In the genomic region with DNA sequence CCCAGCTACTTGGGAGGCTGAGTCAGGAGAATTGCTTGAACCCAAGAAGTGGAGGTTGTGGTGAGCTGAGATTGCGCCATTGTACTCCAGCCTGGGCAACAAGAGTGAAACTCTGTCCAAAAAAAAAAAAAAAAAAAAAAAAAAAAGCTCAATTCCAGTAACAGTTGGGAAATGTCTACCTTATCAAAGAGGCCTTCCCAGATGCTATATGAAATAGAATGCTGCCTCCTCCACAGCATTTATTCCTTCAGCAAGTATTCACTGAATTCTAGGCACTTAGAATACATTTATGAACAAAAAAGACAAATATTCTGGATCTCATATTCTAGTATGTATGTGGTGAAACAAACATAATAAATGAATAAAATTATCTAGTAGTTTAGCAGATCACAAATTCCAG, we compare ENCODE assay signal across 36 cellular contexts. TPM values are rescaled to one million over a fixed set of nuclear protein-coding genes. Genes with fewer than 3 reads are reported as not detected.
DNase-seq lines count a peak whose midpoint lies in the region; ATAC-seq and TF ChIP-seq lines count a peak whose summit lies in the region.
"Had no signal": no experiment of that assay in that cellular context is flagged by ENCODE, and none has a peak within 500 bp of the region (broad histone marks: within the 10 kb centered on the region; RNA-seq: fewer than 3 reads in every experiment).

No MANE protein-coding gene starts in this region.

- no peak overlapping the region for H3K4me3 Mint-ChIP-seq in activated T-helper 1 cell treated with anti-CD3 and anti-CD28 coated beads, Interleukin-12 subunit alpha, Interleukin-12 subunit beta, Interleukin-2, Interleukin-4 antibody, amounts not matched to agents 30 ng/mL and 10 ng/mL and 1 ng/mL, durations not matched to agents 14 hours and 24 hours and 36 hours
- H3K4me3 Mint-ChIP-seq: B cell; CD4-positive, alpha-beta memory T cell; CD4-positive, alpha-beta T cell; CD4-positive, CD25-positive, alpha-beta regulatory T cell; CD8-positive, alpha-beta memory T cell; CD8-positive, alpha-beta T cell had no signal

- intact Hi-C loops in activated T-helper 1 cell treated with anti-CD3 and anti-CD28 coated beads, Interleukin-12 subunit alpha, Interleukin-12 subunit beta, Interleukin-2, Interleukin-4 antibody, amounts not matched to agents 30 ng/mL and 10 ng/mL and 1 ng/mL, durations not matched to agents 14 hours and 24 hours and 36 hours (cut with micrococcal nuclease) = no loop called here

- peaks cover 15% of the 10 kb centered on the region for H3K27me3 Mint-ChIP-seq in activated T-helper 1 cell treated with anti-CD3 and anti-CD28 coated beads, Interleukin-12 subunit alpha, Interleukin-12 subunit beta, Interleukin-2, Interleukin-4 antibody, amounts not matched to agents 30 ng/mL and 10 ng/mL and 1 ng/mL, durations not matched to agents 14 hours and 24 hours and 36 hours (ENCODE audit: insufficient read depth)

- no peaks in the 10 kb centered on the region for H3K4me1 ChIP-seq in HEK293 (ENCODE audit: control insufficient read depth, insufficient read depth, low read length)
- H3K4me1 ChIP-seq: A549; BE2C; BLaER1; BLaER1 treated with 17β-estradiol and CSF1 and Interleukin-3, amounts not matched to agents 10 nM and 100 nM; Caco-2 had no signal

- ATAC-seq in GM21825 (IDR thresholded peaks at IDR 0.05; ENCODE audit: unreplicated experiment) = no peak
- ATAC-seq: A549; CD8-positive, alpha-beta T cell had no signal

- no peaks in the 10 kb centered on the region for H3K9me3 ChIP-seq in HEK293 (ENCODE audit: control insufficient read depth, insufficient read depth, low read depth, low read length)
- H3K9me3 ChIP-seq: A549, BE2C, BLaER1, Caco-2 had no signal

- H3K27ac Mint-ChIP-seq in activated T-helper 1 cell treated with anti-CD3 and anti-CD28 coated beads, Interleukin-12 subunit alpha, Interleukin-12 subunit beta, Interleukin-2, Interleukin-4 antibody, amounts not matched to agents 30 ng/mL and 10 ng/mL and 1 ng/mL, durations not matched to agents 14 hours and 24 hours and 36 hours = no peak overlapping the region
- H3K27ac Mint-ChIP-seq: B cell; CD14-positive monocyte; CD4-positive, alpha-beta memory T cell; CD4-positive, alpha-beta T cell; CD8-positive, alpha-beta memory T cell; CD8-positive, alpha-beta T cell had no signal

- TF ChIP-seq CTCF in HEK293 (tag by site-specific recombination; IDR thresholded peaks at IDR 0.05) (no peak), fibroblast of pulmonary artery (IDR thresholded peaks at IDR 0.05; ENCODE audit: low read length, missing control alignments) (no peak), fibroblast of the aortic adventitia (IDR thresholded peaks at IDR 0.05; ENCODE audit: insufficient read depth, low read length) (no peak)

- CTCF ChIA-PET in HEK293 (lab: Yijun Ruan, JAX) = interaction anchor here (0.6 to 0.7 kb wide), 3 partner anchors 11 to 510 kb away, joined by 3 to 4 read pairs (median 3); no protein-coding TSS in a partner anchor

- H3K27ac ChIP-seq in HEK293 (ENCODE audit: extremely low read depth, low read depth, low read length) = no peak overlapping the region
- H3K27ac ChIP-seq: 22Rv1; A549; BLaER1; BLaER1 treated with 17β-estradiol and CSF1 and Interleukin-3, amounts not matched to agents 10 nM and 100 nM; C4-2B had no signal

- DNase-seq in amniotic epithelial cell (ENCODE audit: low read depth) = peak; percentile 38
- DNase-seq in fibroblast of pulmonary artery (ENCODE audit: low read depth) = peak; percentile 31
- peak; percentile 8 for DNase-seq in fibroblast of the aortic adventitia (ENCODE audit: low read depth)
- no peak for DNase-seq in activated T-cell treated with anti-CD3 and anti-CD28 coated beads, Interleukin-2, amount 50 U/mL, for 1 hour
- DNase-seq in activated T-helper 1 cell treated with anti-CD3 and anti-CD28 coated beads, Interleukin-12 subunit alpha, Interleukin-12 subunit beta, Interleukin-2, Interleukin-4 antibody, amounts not matched to agents 30 ng/mL and 10 ng/mL and 1 ng/mL, durations not matched to agents 14 hours and 24 hours and 36 hours (ENCODE audit: low spot score) = no peak
- no peak for DNase-seq in stimulated activated CD4-positive, alpha-beta T cell treated with anti-CD3 and anti-CD28 coated beads, Interleukin-12 subunit alpha, Interleukin-12 subunit beta, amount 100 ng/mL, for 4 hours
- DNase-seq: 8988T; ACHN; AML-193; BE2C; C1 segment of cervical spinal cord; Caco-2; Calu3; CD4-positive, alpha-beta memory T cell; CD4-positive, alpha-beta T cell; CD4-positive, CD25-positive, alpha-beta regulatory T cell; CD8-positive, alpha-beta memory T cell; CD8-positive, alpha-beta T cell; COR-L47; DMS 273 treated with DMSO at 0.1 percent for 48 hours; DMS153; DMS53; DMS79; DMS79 treated with DMSO at 0.1 percent for 48 hours; DND-41; EL had no signal

- H3K36me3 ChIP-seq in HEK293 (ENCODE audit: control insufficient read depth in 2 of 2, insufficient read depth in 1 of 2, low read length in 2 of 2) = no peaks in the 10 kb centered on the region
- H3K36me3 ChIP-seq: BLaER1; BLaER1 treated with 17β-estradiol and CSF1 and Interleukin-3, amounts not matched to agents 10 nM and 100 nM had no signal

- no peaks in the 10 kb centered on the region for H3K9me3 Mint-ChIP-seq in activated T-helper 1 cell treated with anti-CD3 and anti-CD28 coated beads, Interleukin-12 subunit alpha, Interleukin-12 subunit beta, Interleukin-2, Interleukin-4 antibody, amounts not matched to agents 30 ng/mL and 10 ng/mL and 1 ng/mL, durations not matched to agents 14 hours and 24 hours and 36 hours

- H3K4me1 Mint-ChIP-seq in activated T-helper 1 cell treated with anti-CD3 and anti-CD28 coated beads, Interleukin-12 subunit alpha, Interleukin-12 subunit beta, Interleukin-2, Interleukin-4 antibody, amounts not matched to agents 30 ng/mL and 10 ng/mL and 1 ng/mL, durations not matched to agents 14 hours and 24 hours and 36 hours (ENCODE audit: low read depth) = no peaks in the 10 kb centered on the region
- H3K4me1 Mint-ChIP-seq: B cell; CD14-positive monocyte; CD4-positive, alpha-beta memory T cell; CD4-positive, CD25-positive, alpha-beta regulatory T cell; CD8-positive, alpha-beta memory T cell had no signal

- no peaks in the 10 kb centered on the region for H3K36me3 Mint-ChIP-seq in activated T-helper 1 cell treated with anti-CD3 and anti-CD28 coated beads, Interleukin-12 subunit alpha, Interleukin-12 subunit beta, Interleukin-2, Interleukin-4 antibody, amounts not matched to agents 30 ng/mL and 10 ng/mL and 1 ng/mL, durations not matched to agents 14 hours and 24 hours and 36 hours (ENCODE audit: low read depth)
- H3K36me3 Mint-ChIP-seq: CD14-positive monocyte; CD4-positive, alpha-beta memory T cell; CD4-positive, CD25-positive, alpha-beta regulatory T cell; CD8-positive, alpha-beta memory T cell; CD8-positive, alpha-beta T cell had no signal

- POLR2A ChIA-PET in HEK293 (lab: Yijun Ruan, JAX) = interaction anchor here (0.6 kb wide), 1 partner anchor 12 kb away, joined by 3 read pairs; no protein-coding TSS in a partner anchor

- H3K4me3 ChIP-seq in HEK293 (ENCODE audit: low read depth, low read length) = no peak overlapping the region
- H3K4me3 ChIP-seq in fibroblast of pulmonary artery (replicated peaks; ENCODE audit: low read depth, low read length) = no peak overlapping the region
- H3K4me3 ChIP-seq in fibroblast of the aortic adventitia (ENCODE audit: low read depth, low read length) = no peak overlapping the region
- H3K4me3 ChIP-seq: A549; BLaER1; BLaER1 treated with 17β-estradiol and CSF1 and Interleukin-3, amounts not matched to agents 10 nM and 100 nM had no signal

TF ChIP-seq in HEK293, 187 proteins besides CTCF, POLR2A, EP300 and RAD21:
- TF ChIP-seq ZNF146 (tag by site-specific recombination; IDR thresholded peaks at IDR 0.05) (no peak), SCRT1 (tag by site-specific recombination; IDR thresholded peaks at IDR 0.05; ENCODE audit: borderline replicate concordance) (no peak)
- TF ChIP-seq, protein P1, sequence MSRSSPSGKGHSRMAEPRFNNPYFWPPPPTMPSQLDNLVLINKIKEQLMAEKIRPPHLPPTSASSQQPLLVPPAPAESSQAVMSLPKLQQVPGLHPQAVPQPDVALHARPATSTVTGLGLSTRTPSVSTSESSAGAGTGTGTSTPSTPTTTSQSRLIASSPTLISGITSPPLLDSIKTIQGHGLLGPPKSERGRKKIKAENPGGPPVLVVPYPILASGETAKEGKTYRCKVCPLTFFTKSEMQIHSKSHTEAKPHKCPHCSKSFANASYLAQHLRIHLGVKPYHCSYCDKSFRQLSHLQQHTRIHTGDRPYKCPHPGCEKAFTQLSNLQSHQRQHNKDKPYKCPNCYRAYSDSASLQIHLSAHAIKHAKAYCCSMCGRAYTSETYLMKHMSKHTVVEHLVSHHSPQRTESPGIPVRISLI (tag by site-specific recombination; IDR thresholded peaks at IDR 0.05) = 0 out of 2 replicates have a peak, but pooled peaks have one; percentile 16

RNA-seq across cellular contexts. Expression of a gene that starts 12.8 kb away (rescaled TPM):
- total RNA-seq in fibroblast of the aortic adventitia (ENCODE audit: low replicate concordance) = not detected in 2 replicates
- not detected in 2 replicates for total RNA-seq in activated T-helper 1 cell treated with anti-CD3 and anti-CD28 coated beads, Interleukin-12 subunit alpha, Interleukin-12 subunit beta, Interleukin-2, Interleukin-4 antibody, amounts not matched to agents 30 ng/mL and 10 ng/mL and 1 ng/mL, durations not matched to agents 14 hours and 24 hours and 36 hours
- total RNA-seq: B cell; CD4-positive, alpha-beta memory T cell; CD4-positive, alpha-beta T cell; CD4-positive, CD25-positive, alpha-beta regulatory T cell; CD8-positive, alpha-beta memory T cell; CD8-positive, alpha-beta T cell had no signal

RNA-seq across cellular contexts. Expression of a gene that starts 38.4 kb away (rescaled TPM):
- not detected in 2 replicates for total RNA-seq in fibroblast of the aortic adventitia (ENCODE audit: low replicate concordance)
- not detected in 2 replicates for total RNA-seq in activated T-helper 1 cell treated with anti-CD3 and anti-CD28 coated beads, Interleukin-12 subunit alpha, Interleukin-12 subunit beta, Interleukin-2, Interleukin-4 antibody, amounts not matched to agents 30 ng/mL and 10 ng/mL and 1 ng/mL, durations not matched to agents 14 hours and 24 hours and 36 hours
- total RNA-seq: A172; B cell; Caco-2; Calu3; CD4-positive, alpha-beta memory T cell; CD4-positive, alpha-beta T cell; CD4-positive, CD25-positive, alpha-beta regulatory T cell; CD8-positive, alpha-beta memory T cell; CD8-positive, alpha-beta T cell had no signal

RNA-seq across cellular contexts. Expression of a gene that starts 46.6 kb away (rescaled TPM):
- not detected in 2 replicates for total RNA-seq in fibroblast of the aortic adventitia (ENCODE audit: low replicate concordance)
- total RNA-seq in activated T-helper 1 cell treated with anti-CD3 and anti-CD28 coated beads, Interleukin-12 subunit alpha, Interleukin-12 subunit beta, Interleukin-2, Interleukin-4 antibody, amounts not matched to agents 30 ng/mL and 10 ng/mL and 1 ng/mL, durations not matched to agents 14 hours and 24 hours and 36 hours = 0.36 TPM in 1 of 2 replicates, not detected in the other
- total RNA-seq: A172; B cell; Calu3; CD4-positive, alpha-beta memory T cell; CD4-positive, alpha-beta T cell; CD4-positive, CD25-positive, alpha-beta regulatory T cell; CD8-positive, alpha-beta memory T cell; CD8-positive, alpha-beta T cell had no signal

Comparison
In these comparisons a context has a peak if more than half of its experiments do, and no peak if none do; other contexts are left out.
1. DNase-seq: peak in amniotic epithelial cell (single experiment), fibroblast of pulmonary artery (single experiment) and fibroblast of the aortic adventitia (single experiment); none in activated T-cell treated with anti-CD3 and anti-CD28 coated beads, Interleukin-2, amount 50 U/mL, for 1 hour (single experiment), activated T-helper 1 cell treated with anti-CD3 and anti-CD28 coated beads, Interleukin-12 subunit alpha, Interleukin-12 subunit beta, Interleukin-2, Interleukin-4 antibody, amounts not matched to agents 30 ng/mL and 10 ng/mL and 1 ng/mL, durations not matched to agents 14 hours and 24 hours and 36 hours (single experiment) and stimulated activated CD4-positive, alpha-beta T cell treated with anti-CD3 and anti-CD28 coated beads, Interleukin-12 subunit alpha, Interleukin-12 subunit beta, amount 100 ng/mL, for 4 hours (single experiment).